18 cellular contexts compared by ENCODE assay signal in the genomic region with DNA sequence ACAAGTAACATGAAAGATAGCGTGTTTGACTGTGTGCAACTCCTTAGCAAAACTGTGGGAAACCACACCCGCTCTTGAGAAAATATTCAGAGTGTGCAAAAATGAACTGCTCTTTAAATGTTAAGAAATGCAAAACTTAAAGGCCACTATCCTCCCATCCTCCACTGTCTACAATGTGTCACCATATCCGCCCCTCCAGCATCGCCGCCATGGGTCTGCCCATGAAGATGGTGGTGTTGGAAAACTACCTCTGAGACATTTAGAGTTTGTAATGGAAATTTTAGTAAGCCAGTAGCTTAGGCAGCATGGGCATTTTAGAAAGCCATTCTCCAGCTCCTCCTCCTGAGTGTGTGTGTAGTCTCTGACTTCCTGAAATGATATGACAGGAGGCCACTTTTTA. TPM values are rescaled to one million over a fixed set of nuclear protein-coding genes. Genes with fewer than 3 reads are reported as not detected.
A peak's percentile ranks its signal among the peaks of the same experiment; 100 is the strongest.
DNase-seq lines count a peak whose midpoint lies in the region; ATAC-seq and TF ChIP-seq lines count a peak whose summit lies in the region.
"Had no signal": no experiment of that assay in that cellular context is flagged by ENCODE, and none has a peak within 500 bp of the region (broad histone marks: within the 10 kb centered on the region; RNA-seq: fewer than 3 reads in every experiment).

No MANE protein-coding gene starts in this region.

- TF ChIP-seq RAD21 in SK-N-SH (IDR thresholded peaks at IDR 0.05; ENCODE audit: low read length) = no peak

- no peak for TF ChIP-seq CTCF in activated CD8-positive, alpha-beta T cell treated with anti-CD3 and anti-CD28 coated beads for 36 hours (IDR thresholded peaks at IDR 0.05)
- TF ChIP-seq CTCF in SK-N-SH (IDR thresholded peaks at IDR 0.05) = no peak

- H3F3A ChIP-seq in SK-N-SH (replicated peaks; ENCODE audit: insufficient read depth) = no peaks in the 10 kb centered on the region

- ATAC-seq in activated CD8-positive, alpha-beta T cell treated with anti-CD3 and anti-CD28 coated beads for 36 hours = peak; percentile 90
- ATAC-seq in activated naive CD8-positive, alpha-beta T cell treated with anti-CD3 and anti-CD28 coated beads, Interleukin-2, amount 10 ng/mL, durations not matched to agents 7 days and 5 days (ENCODE audit: low read depth) = peak; percentile 77
- ATAC-seq in stimulated activated naive CD8-positive, alpha-beta T cell treated with anti-CD3 and anti-CD28 coated beads, Interleukin-15, amount 100 ng/mL, for 72 hours = peak; percentile 71
- no peak for ATAC-seq in GM21786 (IDR thresholded peaks at IDR 0.05; ENCODE audit: unreplicated experiment)

- H3K4me2 ChIP-seq in SK-N-SH = no peak overlapping the region

- CTCF ChIA-PET in activated naive CD4-positive, alpha-beta T cell treated with anti-CD3 and anti-CD28 coated beads for 36 hours (lab: Charles Lee) = interaction anchor here (0.6 kb wide), 1 partner anchor 13 kb away, joined by 4 read pairs; no protein-coding TSS in a partner anchor
- CTCF ChIA-PET in activated CD8-positive, alpha-beta T cell treated with anti-CD3 and anti-CD28 coated beads for 36 hours (lab: Charles Lee) = interaction anchor here (2.0 kb wide), 1 partner anchor 14 kb away, joined by 8 read pairs; no protein-coding TSS in a partner anchor
- CTCF ChIA-PET in SK-N-SH (lab: Yijun Ruan, JAX) = no interaction called here

- H3K27me3 Mint-ChIP-seq in activated naive CD4-positive, alpha-beta T cell treated with anti-CD3 and anti-CD28 coated beads for 36 hours (ENCODE audit: low read depth) = no peaks in the 10 kb centered on the region
- H3K27me3 Mint-ChIP-seq in activated CD8-positive, alpha-beta T cell treated with anti-CD3 and anti-CD28 coated beads for 36 hours = no peaks in the 10 kb centered on the region
- no peaks in the 10 kb centered on the region for H3K27me3 Mint-ChIP-seq in activated naive CD8-positive, alpha-beta T cell treated with anti-CD3 and anti-CD28 coated beads, Interleukin-2, amount 10 ng/mL, durations not matched to agents 7 days and 5 days
- H3K27me3 Mint-ChIP-seq in stimulated activated naive CD8-positive, alpha-beta T cell treated with anti-CD3 and anti-CD28 coated beads, Interleukin-15, amount 100 ng/mL, for 72 hours = no peaks in the 10 kb centered on the region

- no peak overlapping the region for H3K4me3 Mint-ChIP-seq in activated naive CD4-positive, alpha-beta T cell treated with anti-CD3 and anti-CD28 coated beads for 36 hours
- H3K4me3 Mint-ChIP-seq in activated CD8-positive, alpha-beta T cell treated with anti-CD3 and anti-CD28 coated beads for 36 hours = peak overlapping the region; percentile 7
- no peak overlapping the region for H3K4me3 Mint-ChIP-seq in activated naive CD8-positive, alpha-beta T cell treated with anti-CD3 and anti-CD28 coated beads, Interleukin-2, amount 10 ng/mL, durations not matched to agents 7 days and 5 days
- H3K4me3 Mint-ChIP-seq in stimulated activated naive CD8-positive, alpha-beta T cell treated with anti-CD3 and anti-CD28 coated beads, Interleukin-15, amount 100 ng/mL, for 72 hours = peak overlapping the region in 1 of 2 donors; percentile 43
- H3K4me3 Mint-ChIP-seq: natural killer cell had no signal

- H3K9ac ChIP-seq in SK-N-SH = no peak overlapping the region
- H3K9ac ChIP-seq: GM23248 had no signal

- peaks cover 3% of the 10 kb centered on the region for H3K9me3 Mint-ChIP-seq in activated naive CD4-positive, alpha-beta T cell treated with anti-CD3 and anti-CD28 coated beads for 36 hours
- H3K9me3 Mint-ChIP-seq in activated CD8-positive, alpha-beta T cell treated with anti-CD3 and anti-CD28 coated beads for 36 hours = peaks cover 3% of the 10 kb centered on the region
- H3K9me3 Mint-ChIP-seq in activated naive CD8-positive, alpha-beta T cell treated with anti-CD3 and anti-CD28 coated beads, Interleukin-2, amount 10 ng/mL, durations not matched to agents 7 days and 5 days = peaks cover 3% of the 10 kb centered on the region
- peaks cover 0 to 19% of the 10 kb centered on the region in 2 donors for H3K9me3 Mint-ChIP-seq in stimulated activated naive CD8-positive, alpha-beta T cell treated with anti-CD3 and anti-CD28 coated beads, Interleukin-15, amount 100 ng/mL, for 72 hours
- H3K9me3 Mint-ChIP-seq: natural killer cell had no signal

- peak; percentile 75 for DNase-seq in activated naive CD4-positive, alpha-beta T cell treated with anti-CD3 and anti-CD28 coated beads for 36 hours
- DNase-seq in activated naive CD4-positive, alpha-beta T cell (lab: John Stamatoyannopoulos, UW) = no peak
- DNase-seq in activated CD8-positive, alpha-beta T cell treated with anti-CD3 and anti-CD28 coated beads for 36 hours = peak; percentile 74
- DNase-seq in activated naive CD8-positive, alpha-beta T cell treated with anti-CD3 and anti-CD28 coated beads, Interleukin-2, amount 10 ng/mL, durations not matched to agents 7 days and 5 days = no peak
- peak; percentile 3 to 26 for DNase-seq in stimulated activated naive CD8-positive, alpha-beta T cell treated with anti-CD3 and anti-CD28 coated beads, Interleukin-15, amount 100 ng/mL, for 72 hours
- DNase-seq in SK-N-SH (no peak), D341Med (ENCODE audit: low spot score) (no peak)
- DNase-seq: C1 segment of cervical spinal cord, GM23248, hypothalamus, kidney, natural killer cell, NCI-H1417, NCI-H2171, NCI-H69, SHP77 treated with DMSO at 0.1 percent for 48 hours had no signal

- no peak for TF ChIP-seq EP300 in SK-N-SH (IDR thresholded peaks at IDR 0.05; ENCODE audit: borderline replicate concordance in 1 of 2, low read depth in 1 of 2, low read length in 1 of 2)

- H4K20me1 ChIP-seq in SK-N-SH (ENCODE audit: insufficient read depth) = no peaks in the 10 kb centered on the region

- intact Hi-C loops in activated naive CD4-positive, alpha-beta T cell treated with anti-CD3 and anti-CD28 coated beads for 36 hours (cut with micrococcal nuclease) = loop anchor here (1.0 kb wide), 2 partner anchors 19 to 21 kb away; no protein-coding TSS in a partner anchor
- intact Hi-C loops in activated CD8-positive, alpha-beta T cell treated with anti-CD3 and anti-CD28 coated beads for 36 hours (cut with micrococcal nuclease) = no loop called here

- H3K36me3 Mint-ChIP-seq in activated naive CD4-positive, alpha-beta T cell treated with anti-CD3 and anti-CD28 coated beads for 36 hours (ENCODE audit: low read depth) = peaks cover 1% of the 10 kb centered on the region
- no peaks in the 10 kb centered on the region for H3K36me3 Mint-ChIP-seq in activated CD8-positive, alpha-beta T cell treated with anti-CD3 and anti-CD28 coated beads for 36 hours (ENCODE audit: low read depth)
- H3K36me3 Mint-ChIP-seq in activated naive CD8-positive, alpha-beta T cell treated with anti-CD3 and anti-CD28 coated beads, Interleukin-2, amount 10 ng/mL, durations not matched to agents 7 days and 5 days = peaks cover 12% of the 10 kb centered on the region
- H3K36me3 Mint-ChIP-seq: natural killer cell had no signal

- no peaks in the 10 kb centered on the region for H3K9me2 ChIP-seq in SK-N-SH

- H2AFZ ChIP-seq in SK-N-SH (ENCODE audit: low read depth) = no peak overlapping the region
- H2AFZ ChIP-seq: GM23248 had no signal

- H3K4me3 ChIP-seq in SK-N-SH (ENCODE audit: low read depth in 2 of 2, low read length in 1 of 2) = no peak overlapping the region
- H3K4me3 ChIP-seq: GM23248, tibial nerve had no signal

- H3K4me1 ChIP-seq in SK-N-SH (ENCODE audit: control insufficient read depth in 1 of 2, insufficient read depth in 2 of 2, low read depth in 1 of 2, low read length in 1 of 2) = no peaks in the 10 kb centered on the region
- H3K4me1 ChIP-seq: tibial nerve had no signal

- H3K4me1 Mint-ChIP-seq in activated naive CD4-positive, alpha-beta T cell treated with anti-CD3 and anti-CD28 coated beads for 36 hours (ENCODE audit: low read depth) = peaks cover 43% of the 10 kb centered on the region
- H3K4me1 Mint-ChIP-seq in activated CD8-positive, alpha-beta T cell treated with anti-CD3 and anti-CD28 coated beads for 36 hours (ENCODE audit: low read depth) = peaks cover 32% of the 10 kb centered on the region
- H3K4me1 Mint-ChIP-seq in activated naive CD8-positive, alpha-beta T cell treated with anti-CD3 and anti-CD28 coated beads, Interleukin-2, amount 10 ng/mL, durations not matched to agents 7 days and 5 days = peaks cover 25% of the 10 kb centered on the region
- peaks cover 37% of the 10 kb centered on the region for H3K4me1 Mint-ChIP-seq in stimulated activated naive CD8-positive, alpha-beta T cell treated with anti-CD3 and anti-CD28 coated beads, Interleukin-15, amount 100 ng/mL, for 72 hours

- POLR2A ChIA-PET in activated CD8-positive, alpha-beta T cell treated with anti-CD3 and anti-CD28 coated beads for 36 hours (lab: Charles Lee) = no interaction called here
- POLR2A ChIA-PET in activated naive CD8-positive, alpha-beta T cell treated with anti-CD3 and anti-CD28 coated beads, Interleukin-2, amount 10 ng/mL, durations not matched to agents 7 days and 5 days (lab: Charles Lee) = interaction anchor here (1.7 to 2.4 kb wide), 2 partner anchors 20 kb away, joined by 3 to 18 read pairs; partner anchors contain the start of gene NMT2
- POLR2A ChIA-PET in SK-N-SH (lab: Yijun Ruan, JAX) = no interaction called here

- no peaks in the 10 kb centered on the region for H3K79me2 ChIP-seq in SK-N-SH (ENCODE audit: insufficient read depth)

- H3K27ac Mint-ChIP-seq in activated naive CD4-positive, alpha-beta T cell treated with anti-CD3 and anti-CD28 coated beads for 36 hours = peak overlapping the region; percentile 74
- H3K27ac Mint-ChIP-seq in activated CD8-positive, alpha-beta T cell treated with anti-CD3 and anti-CD28 coated beads for 36 hours = peak overlapping the region; percentile 80
- peak overlapping the region; percentile 77 for H3K27ac Mint-ChIP-seq in activated naive CD8-positive, alpha-beta T cell treated with anti-CD3 and anti-CD28 coated beads, Interleukin-2, amount 10 ng/mL, durations not matched to agents 7 days and 5 days
- H3K27ac Mint-ChIP-seq in stimulated activated naive CD8-positive, alpha-beta T cell treated with anti-CD3 and anti-CD28 coated beads, Interleukin-15, amount 100 ng/mL, for 72 hours = peak overlapping the region in 1 of 2 donors; percentile 89
- H3K27ac Mint-ChIP-seq: natural killer cell had no signal

- H3K27me3 ChIP-seq in SK-N-SH (ENCODE audit: insufficient read depth) = no peaks in the 10 kb centered on the region
- H3K27me3 ChIP-seq: tibial nerve had no signal

- no peaks in the 10 kb centered on the region for H3K9me3 ChIP-seq in SK-N-SH
- H3K9me3 ChIP-seq: tibial nerve had no signal

- no peak overlapping the region for H3K27ac ChIP-seq in SK-N-SH (ENCODE audit: low read depth in 2 of 2, low read length in 1 of 2)
- H3K27ac ChIP-seq: GM23248, tibial nerve had no signal

- 96% methylated on average over 5 of the region's 5 CpGs for WGBS in SK-N-SH (ENCODE audit: low lambda C conversion rate)

- no peaks in the 10 kb centered on the region for H3K36me3 ChIP-seq in SK-N-SH (replicated peaks in 1 of 2; ENCODE audit: control insufficient read depth in 1 of 2, insufficient read depth in 2 of 2, low read length in 1 of 2)
- H3K36me3 ChIP-seq: tibial nerve had no signal

RNA-seq across cellular contexts. Expression of gene NMT2, which starts 20.1 kb away (rescaled TPM):
- 10 to 100 TPM; 20.4 to 22.3 TPM for total RNA-seq in activated naive CD4-positive, alpha-beta T cell treated with anti-CD3 and anti-CD28 coated beads for 36 hours
- total RNA-seq in activated CD8-positive, alpha-beta T cell treated with anti-CD3 and anti-CD28 coated beads for 36 hours = 10 to 100 TPM; 15.9 to 16.2 TPM
- 10 to 100 TPM; 56.1 to 59.2 TPM for total RNA-seq in activated naive CD8-positive, alpha-beta T cell treated with anti-CD3 and anti-CD28 coated beads, Interleukin-2, amount 10 ng/mL, durations not matched to agents 7 days and 5 days
- 25.9 and 26.5 TPM in 2 replicates for polyA plus RNA-seq in SK-N-SH (2012; rRNA removed)
- polyA plus RNA-seq in SK-N-SH (2012; cell fraction: cytosol; rRNA removed) = 28.8 and 32.4 TPM in 2 replicates
- 38.5 and 52.3 TPM in 2 replicates for polyA plus RNA-seq in SK-N-SH (2012; cell fraction: nucleus; rRNA removed)

Comparison
In these comparisons a context has a peak if more than half of its experiments do, and no peak if none do; other contexts are left out.
1. DNase-seq: peak in activated naive CD4-positive, alpha-beta T cell treated with anti-CD3 and anti-CD28 coated beads for 36 hours (single experiment), activated CD8-positive, alpha-beta T cell treated with anti-CD3 and anti-CD28 coated beads for 36 hours (single experiment) and stimulated activated naive CD8-positive, alpha-beta T cell treated with anti-CD3 and anti-CD28 coated beads, Interleukin-15, amount 100 ng/mL, for 72 hours (2 of 2); none in activated naive CD4-positive, alpha-beta T cell (0 of 4), activated naive CD8-positive, alpha-beta T cell treated with anti-CD3 and anti-CD28 coated beads, Interleukin-2, amount 10 ng/mL, durations not matched to agents 7 days and 5 days (single experiment), SK-N-SH (single experiment) and D341Med (single experiment).